Comparison of ENCODE assay signal across 9 cellular contexts in the genomic region with DNA sequence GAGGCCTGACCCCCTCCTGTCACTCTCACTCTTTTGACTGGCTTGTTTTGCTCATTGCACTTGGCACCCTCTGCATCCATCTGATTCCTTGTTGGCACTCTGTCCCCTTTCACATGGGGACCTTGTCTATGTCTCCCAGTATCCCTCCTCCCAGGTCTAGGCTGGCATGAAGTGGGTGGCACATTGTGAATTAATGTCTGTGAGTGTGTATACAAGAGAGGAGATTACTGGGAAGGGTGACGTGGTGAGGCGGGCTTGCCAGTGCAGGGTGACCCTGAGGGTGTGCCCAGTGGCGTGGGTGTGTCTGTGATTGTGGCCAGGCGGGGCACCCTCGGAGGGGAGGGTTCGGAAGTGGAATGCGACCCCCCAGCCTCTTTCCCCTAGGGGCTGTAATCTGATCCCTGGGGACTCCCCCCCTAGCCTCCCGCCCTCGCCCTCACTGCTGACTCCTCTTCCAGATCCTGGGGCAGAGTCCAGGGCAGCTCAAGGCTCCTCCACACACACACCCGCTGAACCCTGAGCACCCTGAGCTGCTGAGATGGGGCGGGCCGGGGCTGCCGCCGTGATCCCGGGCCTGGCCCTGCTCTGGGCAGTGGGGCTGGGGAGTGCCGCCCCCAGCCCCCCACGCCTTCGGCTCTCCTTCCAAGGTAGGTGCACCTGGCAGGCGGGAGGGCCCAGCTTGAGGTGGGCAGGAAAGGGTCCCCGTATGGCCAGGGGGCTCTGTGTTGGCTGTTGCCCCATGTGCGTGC. TPM values are rescaled to one million over a fixed set of nuclear protein-coding genes. Genes with fewer than 3 reads are reported as not detected.
DNase-seq lines count a peak whose midpoint lies in the region; ATAC-seq and TF ChIP-seq lines count a peak whose summit lies in the region.
"Had no signal": no experiment of that assay in that cellular context is flagged by ENCODE, and none has a peak within 500 bp of the region (broad histone marks: within the 10 kb centered on the region; RNA-seq: fewer than 3 reads in every experiment).

A gene (plus strand): TSS at position 445 of the 749 bp plus-strand sequence. CDS start 94 bp downstream, at position 539.

- peaks cover 6 to 12% of the 10 kb centered on the region in 2 donors for H3K27me3 Mint-ChIP-seq in natural killer cell (ENCODE audit: low read depth in 2 of 2)

- TF ChIP-seq CTCF in gastrocnemius medialis (IDR thresholded peaks at IDR 0.05 in 4 of 5, conservative IDR thresholded peaks at IDR 0.05 in 1 of 5) = no peak
- TF ChIP-seq CTCF in natural killer cell (IDR thresholded peaks at IDR 0.05) = no peak

- H3K36me3 Mint-ChIP-seq in natural killer cell = no peaks in the 10 kb centered on the region

- no peak within 1 kb of the TSS for H3K27ac ChIP-seq in adipose tissue (ENCODE audit: low read depth, low read length)
- peak within 1 kb of the TSS; percentile 84 for H3K27ac ChIP-seq in right cardiac atrium (ENCODE audit: low read length)
- peak within 1 kb of the TSS; percentile 71 to 90 (median 82) for H3K27ac ChIP-seq in gastrocnemius medialis

- peak; percentile 62 for DNase-seq in ELR (ENCODE audit: low read depth)
- DNase-seq in right cardiac atrium = peak; percentile 73 to 87 (median 85)
- DNase-seq in gastrocnemius medialis = no peak
- no peak for DNase-seq in DMS79 treated with DMSO at 0.1 percent for 48 hours (lab: John Stamatoyannopoulos, UW)
- DNase-seq in foreskin melanocyte = no peak
- no peak for DNase-seq in natural killer cell
- DNase-seq: NCI-H2029 had no signal

- H3K4me1 ChIP-seq in right cardiac atrium (ENCODE audit: control insufficient read depth, insufficient read depth, low read length) (peaks cover 14% of the 10 kb centered on the region), gastrocnemius medialis (peaks cover 33 to 73% of the 10 kb centered on the region in 2 donors)

- no peak for TF ChIP-seq POLR2A in gastrocnemius medialis (IDR thresholded peaks at IDR 0.05)

- in situ Hi-C loops in gastrocnemius medialis (cut with MboI; ENCODE audit: low sequenced_read_pairs in 4 of 4) = no loop called here

- intact Hi-C loops in right cardiac atrium (cut with DNase I) = no loop called here
- intact Hi-C loops in gastrocnemius medialis (cut with DNase I; ENCODE audit: low total_unique reads) = no loop called here
- intact Hi-C loops in natural killer cell (cut with micrococcal nuclease) = no loop called here

- H3K9me3 Mint-ChIP-seq in natural killer cell = no peaks in the 10 kb centered on the region

- no peaks in the 10 kb centered on the region for H3K27me3 ChIP-seq in right cardiac atrium (ENCODE audit: control insufficient read depth, insufficient read depth)
- no peaks in the 10 kb centered on the region for H3K27me3 ChIP-seq in gastrocnemius medialis

- H3K9me3 ChIP-seq in right cardiac atrium (ENCODE audit: control insufficient read depth, low read length) = no peaks in the 10 kb centered on the region
- no peaks in the 10 kb centered on the region for H3K9me3 ChIP-seq in gastrocnemius medialis

- H3K27ac Mint-ChIP-seq in natural killer cell = no peak within 1 kb of the TSS

- peaks cover 6 to 12% of the 10 kb centered on the region in 2 donors for H3K4me1 Mint-ChIP-seq in natural killer cell

- peak; percentile 27 to 40 for ATAC-seq in right cardiac atrium
- ATAC-seq in gastrocnemius medialis = peak in 1 of 2 donors; percentile 30
- ATAC-seq in GM18907 (IDR thresholded peaks at IDR 0.05; ENCODE audit: unreplicated experiment) = no peak
- ATAC-seq in natural killer cell = no peak

- 22 to 60% (median 47%) methylated on average over 20 to 21 of the region's 21 CpGs for WGBS in adipose tissue, 3 donors
- WGBS in right cardiac atrium = 38% methylated on average over 21 of the region's 21 CpGs

- H3K4me3 ChIP-seq in right cardiac atrium (ENCODE audit: low read length) = peak within 1 kb of the TSS; percentile 3
- peak within 1 kb of the TSS in 2 of 4 donors; percentile 4 to 58 for H3K4me3 ChIP-seq in gastrocnemius medialis

- H3K4me3 Mint-ChIP-seq in natural killer cell = no peak within 1 kb of the TSS

- no peaks in the 10 kb centered on the region for H3K36me3 ChIP-seq in gastrocnemius medialis

RNA-seq across cellular contexts. Expression of the gene that starts here (rescaled TPM):
- polyA plus RNA-seq in adipose tissue = 10 to 100 TPM; 17.9 to 29.2 (median 21.1) TPM
- 10 to 100 TPM; 19.2 to 33.9 (median 29.3) TPM for total RNA-seq in right cardiac atrium
- polyA plus RNA-seq in right cardiac atrium = 35.7 TPM
- 1 to 10 TPM; 1.7 to 3.1 (median 2.1) TPM for total RNA-seq in gastrocnemius medialis
- total RNA-seq in natural killer cell = 1 to 10 TPM in 1 of 3 donors, under 1 TPM in 2; 0.97 to 2.0 (median 0.99) TPM

Comparison
In these comparisons a context has a peak if more than half of its experiments do, and no peak if none do; other contexts are left out.
1. RNA of the gene that starts here (total RNA-seq): 19.2 to 33.9 TPM in right cardiac atrium; 1.7 to 3.1 TPM in gastrocnemius medialis and 0.97 to 2.0 TPM in natural killer cell; every median in the first group is over 4 times any median in the second.
2. DNase-seq: peak in ELR (single experiment) and right cardiac atrium (3 of 3); none in gastrocnemius medialis (0 of 2), DMS79 treated with DMSO at 0.1 percent for 48 hours (single experiment), foreskin melanocyte (single experiment) and natural killer cell (single experiment).
3. ATAC-seq: peak in right cardiac atrium (2 of 2); none in GM18907 (single experiment) and natural killer cell (0 of 3).